Comparison of ENCODE assay signal across 30 cellular contexts in genomic region chr2:166436976-166437375, GRCh38. TPM values are rescaled to one million over a fixed set of nuclear protein-coding genes. Genes with fewer than 3 reads are reported as not detected.
"Had no signal": no experiment of that assay in that cellular context is flagged by ENCODE, and none has a peak within 500 bp of the region (broad histone marks: within the 10 kb centered on the region; RNA-seq: fewer than 3 reads in every experiment).

No MANE protein-coding gene starts in this region.

- H3K4me3 ChIP-seq: ascending aorta, breast epithelium, cardiac muscle cell, colonic mucosa had no signal

- DNase-seq: activated CD4-positive, alpha-beta memory T cell treated with anti-CD3 and anti-CD28 coated beads for 36 hours; activated CD4-positive, alpha-beta T cell treated with anti-CD3 and anti-CD28 coated beads for 36 hours; activated CD4-positive, alpha-beta T cell treated with anti-CD3 and anti-CD28 coated beads, Interleukin-2, amount 10 ng/mL, durations not matched to agents 24 days and 14 days; activated CD4-positive, CD25-positive, alpha-beta regulatory T cell; activated CD4-positive, CD25-positive, alpha-beta regulatory T cell treated with anti-CD3 and anti-CD28 coated beads, Interleukin-2, amount 50 U/mL, for 72 hours; activated CD8-positive, alpha-beta memory T cell treated with anti-CD3 and anti-CD28 coated beads, Interleukin-2, amount 10 ng/mL, durations not matched to agents 7 days and 5 days; activated CD8-positive, alpha-beta memory T cell treated with anti-CD3 and anti-CD28 coated beads, Interleukin-2, amount 50 U/mL, for 4 hours; activated CD8-positive, alpha-beta T cell treated with anti-CD3 and anti-CD28 coated beads, Interleukin-2, amount 10 ng/mL, durations not matched to agents 7 days and 5 days; activated gamma-delta T cell; activated naive CD4-positive, alpha-beta T cell; activated naive CD4-positive, alpha-beta T cell treated with anti-CD3 and anti-CD28 coated beads, Interleukin-2, amount 10 ng/mL, durations not matched to agents 7 days and 5 days; activated naive CD8-positive, alpha-beta T cell treated with anti-CD3 and anti-CD28 coated beads, Interleukin-2, amount 10 ng/mL, durations not matched to agents 7 days and 5 days; activated T-cell treated with anti-CD3 and anti-CD28 coated beads, Interleukin-2, amount 50 U/mL, for 1 hour; activated T-cell treated with anti-CD3 and anti-CD28 coated beads, Interleukin-2, amount 50 U/mL, for 72 hours; central memory CD4-positive, alpha-beta T cell; cerebellar nuclear complex; colonic mucosa; effector CD8-positive, alpha-beta T cell; foreskin fibroblast; T-helper 2 cell had no signal

- H3K27me3 ChIP-seq: ascending aorta, breast epithelium, cardiac muscle cell, colonic mucosa had no signal

- FAIRE-seq: endometrium, frontal cortex had no signal

- H3K36me3 ChIP-seq: ascending aorta, breast epithelium, cardiac muscle cell, colonic mucosa had no signal

- ATAC-seq: activated CD4-positive, alpha-beta T cell treated with anti-CD3 and anti-CD28 coated beads for 36 hours; activated CD8-positive, alpha-beta memory T cell treated with anti-CD3 and anti-CD28 coated beads, Interleukin-2, amount 10 ng/mL, durations not matched to agents 7 days and 5 days; activated CD8-positive, alpha-beta T cell treated with anti-CD3 and anti-CD28 coated beads, Interleukin-2, amount 10 ng/mL, durations not matched to agents 7 days and 5 days; activated naive CD4-positive, alpha-beta T cell treated with anti-CD3 and anti-CD28 coated beads, Interleukin-2, amount 50 U/mL, for 72 hours; activated T-cell treated with anti-CD3 and anti-CD28 coated beads, Interleukin-2, amount 50 U/mL, for 72 hours; esophagus mucosa had no signal

- H3K9me3 ChIP-seq: ascending aorta, breast epithelium, colonic mucosa had no signal

- H3K4me1 ChIP-seq: ascending aorta, breast epithelium, colonic mucosa had no signal

- H3K27ac ChIP-seq: ascending aorta, breast epithelium, cardiac muscle cell, colonic mucosa had no signal

RNA-seq across cellular contexts. Expression of gene SCN7A, which starts 57.1 kb away (rescaled TPM):
- total RNA-seq: activated CD4-positive, alpha-beta memory T cell treated with anti-CD3 and anti-CD28 coated beads for 36 hours; activated CD4-positive, alpha-beta T cell treated with anti-CD3 and anti-CD28 coated beads for 36 hours; activated CD4-positive, alpha-beta T cell treated with anti-CD3 and anti-CD28 coated beads, Interleukin-2, amount 10 ng/mL, durations not matched to agents 24 days and 14 days; activated CD8-positive, alpha-beta memory T cell treated with anti-CD3 and anti-CD28 coated beads for 36 hours; activated CD8-positive, alpha-beta memory T cell treated with anti-CD3 and anti-CD28 coated beads, Interleukin-2, amount 10 ng/mL, durations not matched to agents 7 days and 5 days; activated CD8-positive, alpha-beta T cell treated with anti-CD3 and anti-CD28 coated beads, Interleukin-2, amount 10 ng/mL, durations not matched to agents 7 days and 5 days; activated naive CD4-positive, alpha-beta T cell treated with anti-CD3 and anti-CD28 coated beads, Interleukin-2, amount 50 U/mL, for 72 hours; activated naive CD8-positive, alpha-beta T cell treated with anti-CD3 and anti-CD28 coated beads, Interleukin-2, amount 10 ng/mL, durations not matched to agents 7 days and 5 days; activated T-cell treated with anti-CD3 and anti-CD28 coated beads, Interleukin-2, amount 50 U/mL, for 72 hours; dermis microvascular lymphatic vessel endothelial cell; T-helper 1 cell treated with Interleukin-12 subunit alpha and Interleukin-12 subunit beta and Interleukin-4 antibody, amounts not matched to agents 30 ng/mL and 1 ng/mL, for 36 hours had no signal
